Comparison of ENCODE assay signal across 8 cellular contexts in genomic region chr1:230643887-230644286, GRCh38. TPM values are rescaled to one million over a fixed set of nuclear protein-coding genes. Genes with fewer than 3 reads are reported as not detected.
DNase-seq lines count a peak whose midpoint lies in the region; ATAC-seq and TF ChIP-seq lines count a peak whose summit lies in the region.

No MANE protein-coding gene starts in this region.

- H3K27ac ChIP-seq in CD8-positive, alpha-beta T cell (ENCODE audit: low read depth, low read length), result no peak overlapping the region
- H3K27ac ChIP-seq in HUES6 (ENCODE audit: low read depth, low read length), result no peak overlapping the region
- H3K27ac ChIP-seq in naive thymus-derived CD4-positive, alpha-beta T cell (ENCODE audit: low read depth, low read length), result no peak overlapping the region

- POLR2A ChIA-PET in CD8-positive, alpha-beta T cell (lab: Charles Lee), result no interaction called here
- POLR2A ChIA-PET in naive thymus-derived CD4-positive, alpha-beta T cell (lab: Charles Lee), result interaction anchor here (0.6 to 1.4 kb wide), 3 partner anchors 7 to 1281 kb away, joined by 5 to 6 read pairs (median 5); partner anchors contain the start of gene FAM89A

- H3K27me3 ChIP-seq in CD8-positive, alpha-beta T cell (ENCODE audit: insufficient read depth, low read length), result no peaks in the 10 kb centered on the region
- H3K27me3 ChIP-seq in HUES6 (ENCODE audit: control insufficient read depth, insufficient read depth, low read length) (no peaks in the 10 kb centered on the region), adipocyte (replicated peaks; ENCODE audit: control insufficient read depth, insufficient read depth, low read length) (peaks cover 4% of the 10 kb centered on the region)
- H3K27me3 ChIP-seq in naive thymus-derived CD4-positive, alpha-beta T cell (ENCODE audit: control insufficient read depth in 2 of 2, insufficient read depth in 2 of 2, low read length in 2 of 2), result no peaks in the 10 kb centered on the region

- intact Hi-C loops in CD8-positive, alpha-beta T cell (cut with DNase I, micrococcal nuclease), result loop anchor here (2.0 to 10.0 kb wide), 10 partner anchors 223 to 1372 kb away; partner anchors contain the start of genes EXOC8 (in 2 of the 2), FAM89A (in 2 of the 2), SPRTN (in 2 of the 2) and C1orf198 (in 1 of the 2)
- intact Hi-C loops in naive thymus-derived CD4-positive, alpha-beta T cell (cut with micrococcal nuclease), result loop anchor here (2.0 to 10.0 kb wide), 10 partner anchors 108 to 1389 kb away; partner anchors contain the start of genes GALNT2 (in 2 of the 2), ABCB10 (in 1 of the 2), C1orf198 (in 1 of the 2) and DISC1 (in 1 of the 2)

- peak overlapping the region; percentile 12 for H3K4me3 ChIP-seq in CD8-positive, alpha-beta T cell (ENCODE audit: low read depth, low read length)
- peak overlapping the region; percentile 100; the same call in 1 of the 2 replicates for H3K4me3 ChIP-seq in HUES6 (ENCODE audit: low read depth, low read length)
- H3K4me3 ChIP-seq in adipocyte (ENCODE audit: low read length), result peak overlapping the region; percentile 91
- peak overlapping the region; percentile 56 for H3K4me3 ChIP-seq in naive thymus-derived CD4-positive, alpha-beta T cell (ENCODE audit: low read length)

- H3K4me1 Mint-ChIP-seq in CD8-positive, alpha-beta T cell (ENCODE audit: low read depth), result peaks cover 65% of the 10 kb centered on the region
- peaks cover 36 to 69% (median 61%) of the 10 kb centered on the region in 7 donors for H3K4me1 Mint-ChIP-seq in naive thymus-derived CD4-positive, alpha-beta T cell

- H3K9ac ChIP-seq in HUES6 (ENCODE audit: low read length) (no peak overlapping the region), adipocyte (ENCODE audit: low read length) (peak overlapping the region; percentile 93)

- no peaks in the 10 kb centered on the region for H3K36me3 ChIP-seq in CD8-positive, alpha-beta T cell (ENCODE audit: insufficient read depth, low read length)
- H3K36me3 ChIP-seq in HUES6 (ENCODE audit: control insufficient read depth, insufficient read depth, low read length) (no peaks in the 10 kb centered on the region; the same call in 1 of the 2 replicates), adipocyte (ENCODE audit: control insufficient read depth, insufficient read depth, low read length, severe bottlenecking) (peaks cover 9% of the 10 kb centered on the region)
- H3K36me3 ChIP-seq in naive thymus-derived CD4-positive, alpha-beta T cell (ENCODE audit: control insufficient read depth in 2 of 3, insufficient read depth in 3 of 3, low read length in 3 of 3), result peaks cover 0 to 14% (median 0%) of the 10 kb centered on the region in 3 experiments

- peak overlapping the region; percentile 99 for H3K4me3 Mint-ChIP-seq in CD8-positive, alpha-beta T cell
- peak overlapping the region; percentile 90 to 100 (median 96) for H3K4me3 Mint-ChIP-seq in naive thymus-derived CD4-positive, alpha-beta T cell

- peaks cover 36% of the 10 kb centered on the region for H3K4me1 ChIP-seq in CD8-positive, alpha-beta T cell (ENCODE audit: insufficient read depth, low read length)
- H3K4me1 ChIP-seq in HUES6 (ENCODE audit: control insufficient read depth, insufficient read depth, low read length) (peaks cover 11% of the 10 kb centered on the region; the same call in 1 of the 2 replicates), adipocyte (ENCODE audit: control insufficient read depth, insufficient read depth, low read length) (peaks cover 24% of the 10 kb centered on the region)
- peaks cover 20 to 24% of the 10 kb centered on the region in 2 donors for H3K4me1 ChIP-seq in naive thymus-derived CD4-positive, alpha-beta T cell (ENCODE audit: control insufficient read depth in 2 of 2, insufficient read depth in 2 of 2, low read length in 2 of 2)

- peaks cover 6% of the 10 kb centered on the region for H3K27me3 Mint-ChIP-seq in CD8-positive, alpha-beta T cell (ENCODE audit: low read depth)
- peaks cover 0 to 13% (median 6%) of the 10 kb centered on the region in 5 donors for H3K27me3 Mint-ChIP-seq in naive thymus-derived CD4-positive, alpha-beta T cell

- CTCF ChIA-PET in CD8-positive, alpha-beta T cell (lab: Charles Lee), result interaction anchor here (0.6 to 1.4 kb wide), 4 partner anchors 7 to 567 kb away, joined by 3 to 5 read pairs (median 3); no protein-coding TSS in a partner anchor
- CTCF ChIA-PET in naive thymus-derived CD4-positive, alpha-beta T cell (lab: Charles Lee), result interaction anchor here (0.5 to 1.1 kb wide), 2 partner anchors 43 to 1389 kb away, joined by 3 to 4 read pairs; no protein-coding TSS in a partner anchor

- ATAC-seq in CD8-positive, alpha-beta T cell, result no peak
- ATAC-seq in naive thymus-derived CD4-positive, alpha-beta T cell, result no peak
- ATAC-seq in GM18858 (IDR thresholded peaks at IDR 0.05; ENCODE audit: unreplicated experiment), result no peak

- H3K9me3 Mint-ChIP-seq in CD8-positive, alpha-beta T cell, result no peaks in the 10 kb centered on the region
- H3K9me3 Mint-ChIP-seq in naive thymus-derived CD4-positive, alpha-beta T cell, result no peaks in the 10 kb centered on the region

- no peak for TF ChIP-seq CTCF in CD8-positive, alpha-beta T cell (IDR thresholded peaks at IDR 0.05)

- H3K27ac Mint-ChIP-seq in CD8-positive, alpha-beta T cell, result no peak overlapping the region
- H3K27ac Mint-ChIP-seq in naive thymus-derived CD4-positive, alpha-beta T cell, result peak overlapping the region in 2 of 9 donors; percentile 4 to 41

- H3K36me3 Mint-ChIP-seq in CD8-positive, alpha-beta T cell, result peaks cover 31% of the 10 kb centered on the region
- peaks cover 0 to 21% (median 3%) of the 10 kb centered on the region in 5 donors for H3K36me3 Mint-ChIP-seq in naive thymus-derived CD4-positive, alpha-beta T cell

- H3K9me3 ChIP-seq in CD8-positive, alpha-beta T cell (ENCODE audit: low read length), result no peaks in the 10 kb centered on the region
- H3K9me3 ChIP-seq in HUES6 (ENCODE audit: control insufficient read depth, insufficient read depth, low read depth, low read length) (no peaks in the 10 kb centered on the region), adipocyte (ENCODE audit: control insufficient read depth, low read length) (no peaks in the 10 kb centered on the region)
- H3K9me3 ChIP-seq in naive thymus-derived CD4-positive, alpha-beta T cell (ENCODE audit: control insufficient read depth in 2 of 3, low read length in 3 of 3), result no peaks in the 10 kb centered on the region

- DNase-seq in CD8-positive, alpha-beta T cell, result no peak
- peak; percentile 30 for DNase-seq in adipocyte (ENCODE audit: low read depth)
- DNase-seq in naive thymus-derived CD4-positive, alpha-beta T cell, result no peak
- no peak for DNase-seq in medulla oblongata (ENCODE audit: extremely low spot score)
- DNase-seq in 8988T, result no peak
- DNase-seq in mesenteric fat pad (ENCODE audit: low spot score), result no peak

RNA-seq across cellular contexts. Expression of gene COG2, which starts 1.6 kb away (rescaled TPM):
- 10 to 100 TPM; 20.1 to 25.7 TPM for total RNA-seq in CD8-positive, alpha-beta T cell
- 10 to 100 TPM; 21.6 to 47.5 (median 34.7) TPM for total RNA-seq in naive thymus-derived CD4-positive, alpha-beta T cell
- 10 to 100 TPM; 35.3 to 42.6 TPM for polyA plus RNA-seq in naive thymus-derived CD4-positive, alpha-beta T cell
- 20.4 TPM for total RNA-seq in mesenteric fat pad

Comparison
In these comparisons a context has a peak if more than half of its experiments do, and no peak if none do; other contexts are left out.
1. H3K4me3 ChIP-seq: peak in every context shown above with its lines; median percentile 100 in HUES6; 91 in adipocyte; 56 in naive thymus-derived CD4-positive, alpha-beta T cell; 12 in CD8-positive, alpha-beta T cell.